1 cellular context compared by ENCODE assay signal in the genomic region with DNA sequence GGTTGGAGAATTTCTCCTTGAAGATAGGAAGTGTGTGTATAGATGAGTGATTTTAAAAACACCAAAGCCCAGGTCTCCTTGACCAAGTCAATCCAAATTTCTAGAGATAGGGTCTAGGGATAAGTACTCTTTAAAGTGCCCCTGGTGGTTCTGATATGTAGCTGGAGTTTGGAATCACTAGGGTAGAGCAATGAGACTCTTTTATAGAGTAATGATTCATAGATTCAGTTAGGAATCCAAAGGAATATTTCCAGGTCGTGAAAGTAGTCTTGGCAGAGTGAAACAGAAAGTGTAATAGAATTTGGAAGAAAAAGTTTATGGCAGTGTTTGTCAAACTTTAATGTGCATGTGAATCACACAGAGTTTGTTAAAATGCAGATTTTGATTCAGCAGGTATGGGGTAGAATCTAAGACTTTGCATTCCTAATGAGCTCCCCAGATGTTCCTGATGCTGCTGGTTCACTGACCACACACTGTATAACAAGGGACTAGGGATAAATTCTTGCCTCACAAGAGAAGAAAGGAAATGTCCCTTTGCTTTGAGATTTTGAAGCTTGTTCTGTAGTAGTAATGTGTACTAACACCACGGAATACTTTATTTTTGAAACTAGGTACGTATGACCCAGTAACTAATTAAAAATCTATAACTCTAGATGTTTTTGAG.
TF ChIP-seq lines count a peak whose summit lies in the region.

No MANE protein-coding gene starts in this region.

TF ChIP-seq in HepG2, 621 proteins besides CTCF, POLR2A, EP300 and RAD21:
- no peak for TF ChIP-seq TBX2 (CRISPR knock-in tag; IDR thresholded peaks at IDR 0.05; ENCODE audit: borderline replicate concordance)
- TF ChIP-seq, protein P1, sequence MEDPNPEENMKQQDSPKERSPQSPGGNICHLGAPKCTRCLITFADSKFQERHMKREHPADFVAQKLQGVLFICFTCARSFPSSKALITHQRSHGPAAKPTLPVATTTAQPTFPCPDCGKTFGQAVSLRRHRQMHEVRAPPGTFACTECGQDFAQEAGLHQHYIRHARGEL (CRISPR knock-in tag; IDR thresholded peaks at IDR 0.05): no peak
- TF ChIP-seq, protein P2, sequence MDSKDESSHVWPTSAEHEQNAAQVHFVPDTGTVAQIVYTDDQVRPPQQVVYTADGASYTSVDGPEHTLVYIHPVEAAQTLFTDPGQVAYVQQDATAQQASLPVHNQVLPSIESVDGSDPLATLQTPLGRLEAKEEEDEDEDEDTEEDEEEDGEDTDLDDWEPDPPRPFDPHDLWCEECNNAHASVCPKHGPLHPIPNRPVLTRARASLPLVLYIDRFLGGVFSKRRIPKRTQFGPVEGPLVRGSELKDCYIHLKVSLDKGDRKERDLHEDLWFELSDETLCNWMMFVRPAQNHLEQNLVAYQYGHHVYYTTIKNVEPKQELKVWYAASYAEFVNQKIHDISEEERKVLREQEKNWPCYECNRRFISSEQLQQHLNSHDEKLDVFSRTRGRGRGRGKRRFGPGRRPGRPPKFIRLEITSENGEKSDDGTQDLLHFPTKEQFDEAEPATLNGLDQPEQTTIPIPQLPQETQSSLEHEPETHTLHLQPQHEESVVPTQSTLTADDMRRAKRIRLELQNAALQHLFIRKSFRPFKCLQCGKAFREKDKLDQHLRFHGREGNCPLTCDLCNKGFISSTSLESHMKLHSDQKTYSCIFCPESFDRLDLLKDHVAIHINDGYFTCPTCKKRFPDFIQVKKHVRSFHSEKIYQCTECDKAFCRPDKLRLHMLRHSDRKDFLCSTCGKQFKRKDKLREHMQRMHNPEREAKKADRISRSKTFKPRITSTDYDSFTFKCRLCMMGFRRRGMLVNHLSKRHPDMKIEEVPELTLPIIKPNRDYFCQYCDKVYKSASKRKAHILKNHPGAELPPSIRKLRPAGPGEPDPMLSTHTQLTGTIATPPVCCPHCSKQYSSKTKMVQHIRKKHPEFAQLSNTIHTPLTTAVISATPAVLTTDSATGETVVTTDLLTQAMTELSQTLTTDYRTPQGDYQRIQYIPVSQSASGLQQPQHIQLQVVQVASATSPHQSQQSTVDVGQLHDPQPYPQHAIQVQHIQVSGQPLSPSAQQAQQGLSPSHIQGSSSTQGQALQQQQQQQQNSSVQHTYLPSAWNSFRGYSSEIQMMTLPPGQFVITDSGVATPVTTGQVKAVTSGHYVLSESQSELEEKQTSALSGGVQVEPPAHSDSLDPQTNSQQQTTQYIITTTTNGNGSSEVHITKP (CRISPR knock-in tag; IDR thresholded peaks at IDR 0.05; ENCODE audit: low read depth): no peak
- TF ChIP-seq ZNF180 (CRISPR knock-in tag; IDR thresholded peaks at IDR 0.05; ENCODE audit: borderline replicate concordance, low read depth): no peak
- no peak for TF ChIP-seq FOXJ3 (CRISPR knock-in tag; IDR thresholded peaks at IDR 0.05; ENCODE audit: borderline replicate concordance)
- TF ChIP-seq HNRNPL (IDR thresholded peaks at IDR 0.05; ENCODE audit: low read depth, low read length): no peak
- no peak for TF ChIP-seq HHEX (CRISPR knock-in tag; IDR thresholded peaks at IDR 0.05)
- no peak for TF ChIP-seq PHF8 (CRISPR knock-in tag; IDR thresholded peaks at IDR 0.05)
- no peak for TF ChIP-seq ZNF747 (CRISPR knock-in tag; IDR thresholded peaks at IDR 0.05; ENCODE audit: borderline replicate concordance)
- TF ChIP-seq, protein P3, sequence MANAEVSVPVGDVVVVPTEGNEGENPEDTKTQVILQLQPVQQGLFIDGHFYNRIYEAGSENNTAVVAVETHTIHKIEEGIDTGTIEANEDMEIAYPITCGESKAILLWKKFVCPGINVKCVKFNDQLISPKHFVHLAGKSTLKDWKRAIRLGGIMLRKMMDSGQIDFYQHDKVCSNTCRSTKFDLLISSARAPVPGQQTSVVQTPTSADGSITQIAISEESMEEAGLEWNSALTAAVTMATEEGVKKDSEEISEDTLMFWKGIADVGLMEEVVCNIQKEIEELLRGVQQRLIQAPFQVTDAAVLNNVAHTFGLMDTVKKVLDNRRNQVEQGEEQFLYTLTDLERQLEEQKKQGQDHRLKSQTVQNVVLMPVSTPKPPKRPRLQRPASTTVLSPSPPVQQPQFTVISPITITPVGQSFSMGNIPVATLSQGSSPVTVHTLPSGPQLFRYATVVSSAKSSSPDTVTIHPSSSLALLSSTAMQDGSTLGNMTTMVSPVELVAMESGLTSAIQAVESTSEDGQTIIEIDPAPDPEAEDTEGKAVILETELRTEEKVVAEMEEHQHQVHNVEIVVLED (CRISPR knock-in tag; IDR thresholded peaks at IDR 0.05; ENCODE audit: borderline replicate concordance): no peak
- TF ChIP-seq FOXA3 (CRISPR knock-in tag; IDR thresholded peaks at IDR 0.05): no peak
- no peak for TF ChIP-seq ZBTB21 (CRISPR knock-in tag; IDR thresholded peaks at IDR 0.05)
- no peak for TF ChIP-seq KLF13 (CRISPR knock-in tag; IDR thresholded peaks at IDR 0.05)
- no peak for TF ChIP-seq SAP130 (CRISPR knock-in tag; IDR thresholded peaks at IDR 0.05; ENCODE audit: low read depth)
- TF ChIP-seq ZNF354B (CRISPR knock-in tag; IDR thresholded peaks at IDR 0.05): no peak
- no peak for TF ChIP-seq ZC3H4 (CRISPR knock-in tag; IDR thresholded peaks at IDR 0.05; ENCODE audit: borderline replicate concordance)
- TF ChIP-seq CBX5 (CRISPR knock-in tag; IDR thresholded peaks at IDR 0.05; ENCODE audit: borderline replicate concordance): no peak
- no peak for TF ChIP-seq SP4 (CRISPR knock-in tag; IDR thresholded peaks at IDR 0.05)
- no peak for TF ChIP-seq SALL2 (CRISPR knock-in tag; IDR thresholded peaks at IDR 0.05)
- TF ChIP-seq, protein P4, sequence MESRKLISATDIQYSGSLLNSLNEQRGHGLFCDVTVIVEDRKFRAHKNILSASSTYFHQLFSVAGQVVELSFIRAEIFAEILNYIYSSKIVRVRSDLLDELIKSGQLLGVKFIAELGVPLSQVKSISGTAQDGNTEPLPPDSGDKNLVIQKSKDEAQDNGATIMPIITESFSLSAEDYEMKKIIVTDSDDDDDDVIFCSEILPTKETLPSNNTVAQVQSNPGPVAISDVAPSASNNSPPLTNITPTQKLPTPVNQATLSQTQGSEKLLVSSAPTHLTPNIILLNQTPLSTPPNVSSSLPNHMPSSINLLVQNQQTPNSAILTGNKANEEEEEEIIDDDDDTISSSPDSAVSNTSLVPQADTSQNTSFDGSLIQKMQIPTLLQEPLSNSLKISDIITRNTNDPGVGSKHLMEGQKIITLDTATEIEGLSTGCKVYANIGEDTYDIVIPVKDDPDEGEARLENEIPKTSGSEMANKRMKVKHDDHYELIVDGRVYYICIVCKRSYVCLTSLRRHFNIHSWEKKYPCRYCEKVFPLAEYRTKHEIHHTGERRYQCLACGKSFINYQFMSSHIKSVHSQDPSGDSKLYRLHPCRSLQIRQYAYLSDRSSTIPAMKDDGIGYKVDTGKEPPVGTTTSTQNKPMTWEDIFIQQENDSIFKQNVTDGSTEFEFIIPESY (CRISPR knock-in tag; IDR thresholded peaks at IDR 0.05): no peak
